ENCODE assay signal across 21 cellular contexts in the genomic region with DNA sequence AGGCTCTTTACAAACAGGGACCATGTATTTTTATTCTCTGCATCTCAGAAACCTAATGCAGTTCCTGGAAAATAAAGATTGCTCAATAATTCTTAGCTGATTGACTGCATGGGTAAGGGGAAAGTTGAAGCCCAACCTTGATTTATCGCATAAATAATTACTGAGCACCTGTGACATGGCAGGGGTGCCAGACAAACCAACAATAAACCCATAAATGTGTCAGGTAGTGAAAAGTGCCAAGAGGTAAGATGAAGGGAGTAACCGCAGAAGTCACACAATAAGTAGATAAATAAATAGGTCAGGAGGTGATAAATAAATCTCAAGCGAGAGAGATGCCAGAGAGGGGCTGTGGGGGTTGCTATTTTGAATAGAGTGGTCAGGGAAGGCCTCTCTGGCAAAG. TPM values are rescaled to one million over a fixed set of nuclear protein-coding genes. Genes with fewer than 3 reads are reported as not detected.
A peak's percentile ranks its signal among the peaks of the same experiment; 100 is the strongest.
DNase-seq lines count a peak whose midpoint lies in the region; ATAC-seq and TF ChIP-seq lines count a peak whose summit lies in the region.
"Had no signal": no experiment of that assay in that cellular context is flagged by ENCODE, and none has a peak within 500 bp of the region (broad histone marks: within the 10 kb centered on the region; RNA-seq: fewer than 3 reads in every experiment).

No MANE protein-coding gene starts in this region.

- no peak for TF ChIP-seq EP300 in transverse colon (IDR thresholded peaks at IDR 0.05; ENCODE audit: low read depth)

- no peaks in the 10 kb centered on the region for H3K27me3 ChIP-seq in mesendoderm (ENCODE audit: insufficient read depth, low read length, poor library complexity)
- H3K27me3 ChIP-seq in transverse colon: no peaks in the 10 kb centered on the region
- H3K27me3 ChIP-seq in psoas muscle (ENCODE audit: insufficient read depth in 3 of 3, low read length in 2 of 3): peaks cover 0 to 25% (median 0%) of the 10 kb centered on the region in 3 donors

- intact Hi-C loops in transverse colon (cut with DNase I; ENCODE audit: low total_unique reads) (no loop called here), psoas muscle (cut with DNase I) (no loop called here)

- ATAC-seq in GM18511 (IDR thresholded peaks at IDR 0.05; ENCODE audit: unreplicated experiment) (no peak), psoas muscle (no peak)
- ATAC-seq: HepG2 had no signal

- H3K79me2 ChIP-seq in mesendoderm (ENCODE audit: control insufficient read depth, insufficient read depth, low read length): no peaks in the 10 kb centered on the region

- no peak for TF ChIP-seq POLR2A in transverse colon (IDR thresholded peaks at IDR 0.05)

- H3K79me1 ChIP-seq in mesendoderm (ENCODE audit: low read length): no peaks in the 10 kb centered on the region

- no peak overlapping the region for H2AK5ac ChIP-seq in mesendoderm (ENCODE audit: low read length)

- H3K4me1 ChIP-seq in mesendoderm (ENCODE audit: control insufficient read depth, low read depth, low read length) (no peaks in the 10 kb centered on the region), transverse colon (no peaks in the 10 kb centered on the region), psoas muscle (no peaks in the 10 kb centered on the region)

- no peak overlapping the region for H4K8ac ChIP-seq in mesendoderm (ENCODE audit: low read depth, low read length)

- DNase-seq in NCI-H2107 treated with DMSO at 0.1 percent for 48 hours (lab: John Stamatoyannopoulos, UW; ENCODE audit: unreplicated experiment) (peak; percentile 18), NCI-H2107 (lab: John Stamatoyannopoulos, UW) (no peak), NCI-H748 treated with DMSO at 0.1 percent for 48 hours (lab: John Stamatoyannopoulos, UW) (peak; percentile 6), mesendoderm (peak; percentile 42), transverse colon (no peak), psoas muscle (no peak), HuH-7.5 (ENCODE audit: low spot score) (no peak)
- DNase-seq: 8988T, DMS53, EL, HFFc6, Karpas-422, NCI-H1436 treated with DMSO at 0.1 percent for 48 hours, NCI-H446, NCI-H526 treated with DMSO at 0.1 percent for 48 hours, PC-9, SIG-M5, T-helper 1 cell had no signal

- in situ Hi-C loops in transverse colon (cut with MboI; ENCODE audit: low pct_ligation_motif_present in 1 of 4, low pct_unique_long_range_greater_than_20kb in 1 of 4, low sequenced_read_pairs in 3 of 4): no loop called here

- H3K4me3 ChIP-seq in mesendoderm (ENCODE audit: low read length): no peak overlapping the region
- H3K4me3 ChIP-seq in transverse colon: no peak overlapping the region
- H3K4me3 ChIP-seq in psoas muscle: no peak overlapping the region
- H3K4me3 ChIP-seq: PC-9 had no signal

- no CpG with 5 or more reads among the region's 3 CpGs for WGBS in mesendoderm (ENCODE audit: extremely low coverage, insufficient coverage, low lambda C conversion rate)
- WGBS in transverse colon (ENCODE audit: low coverage in 1 of 2), 2 donors: 51% methylated on average over 3 of the region's 3 CpGs; no CpG with 5 or more reads in 1 of the 2 donors
- 49 to 63% (median 52%) methylated on average over 3 of the region's 3 CpGs for WGBS in psoas muscle, 3 donors

- H3K9me3 ChIP-seq in transverse colon: no peaks in the 10 kb centered on the region
- H3K9me3 ChIP-seq in psoas muscle: no peaks in the 10 kb centered on the region

- H3K27ac ChIP-seq in mesendoderm (ENCODE audit: low read depth, low read length) (no peak overlapping the region), transverse colon (no peak overlapping the region), psoas muscle (no peak overlapping the region)
- H3K27ac ChIP-seq: PC-9, RWPE1 had no signal

- H3K4me2 ChIP-seq in mesendoderm (ENCODE audit: low read length): no peak overlapping the region
- H3K4me2 ChIP-seq: PC-9 had no signal

- no peak overlapping the region for H3K4ac ChIP-seq in mesendoderm (ENCODE audit: low read depth, low read length)

- no peak overlapping the region for H4K5ac ChIP-seq in mesendoderm (ENCODE audit: low read length)

- H3K23ac ChIP-seq in mesendoderm (ENCODE audit: low read length): no peak overlapping the region

- no peak overlapping the region for H2BK5ac ChIP-seq in mesendoderm (ENCODE audit: low read length)

- no peak overlapping the region for H3K56ac ChIP-seq in mesendoderm (ENCODE audit: low read length)

- no peaks in the 10 kb centered on the region for H3K36me3 ChIP-seq in mesendoderm (ENCODE audit: control insufficient read depth, insufficient read depth, low read length)
- no peaks in the 10 kb centered on the region for H3K36me3 ChIP-seq in transverse colon
- no peaks in the 10 kb centered on the region for H3K36me3 ChIP-seq in psoas muscle (ENCODE audit: insufficient read depth in 1 of 2, low read depth in 1 of 2)

- H3K9ac ChIP-seq in mesendoderm (ENCODE audit: low read length): no peak overlapping the region

- H2BK120ac ChIP-seq in mesendoderm (ENCODE audit: low read depth, low read length): no peak overlapping the region

- no peak overlapping the region for H3K18ac ChIP-seq in mesendoderm (ENCODE audit: low read length)

- TF ChIP-seq CTCF in transverse colon (IDR thresholded peaks at IDR 0.05): no peak
- no peak for TF ChIP-seq CTCF in psoas muscle (IDR thresholded peaks at IDR 0.05)

- no peak overlapping the region for H2BK15ac ChIP-seq in mesendoderm (replicated peaks; ENCODE audit: low read depth)

RNA-seq across cellular contexts. Expression of a gene that starts 20.1 kb away (rescaled TPM):
- polyA plus RNA-seq in mesendoderm (2013, experiment 1 of 2): 63.6 TPM
- polyA plus RNA-seq in mesendoderm (2013, experiment 2 of 2): 64.5 TPM
- total RNA-seq in transverse colon (10 to 100 TPM; 26.2 to 27.6 (median 26.7) TPM), psoas muscle (100 to 1,000 TPM in 2 of 4 donors, 10 to 100 TPM in 2; 80.4 to 162 (median 120) TPM)
- 100 to 1,000 TPM in 2 of 3 donors, 10 to 100 TPM in 1; 80.0 to 133 (median 116) TPM for polyA plus RNA-seq in psoas muscle

Comparison
In these comparisons a context has a peak if more than half of its experiments do, and no peak if none do; other contexts are left out.
1. DNase-seq: peak in NCI-H2107 treated with DMSO at 0.1 percent for 48 hours (single experiment), NCI-H748 treated with DMSO at 0.1 percent for 48 hours (single experiment) and mesendoderm (single experiment); none in NCI-H2107 (single experiment), transverse colon (single experiment), psoas muscle (0 of 2) and HuH-7.5 (single experiment).